Comparison of ENCODE assay signal across 1 cellular context in genomic region chr16:88763502-88764053, GRCh38.
A peak's percentile ranks its signal among the peaks of the same experiment; 100 is the strongest.
TF ChIP-seq lines count a peak whose summit lies in the region.

No MANE protein-coding gene starts in this region.

TF ChIP-seq in HepG2, 621 proteins besides CTCF, POLR2A, EP300 and RAD21 (continued from another document and continues in another):
- TF ChIP-seq REST (IDR thresholded peaks at IDR 0.05; ENCODE audit: borderline replicate concordance in 1 of 2, low read depth in 1 of 2, low read length in 2 of 2) (peak in 1 of 2 experiments; percentile 50; a peak in 1 of 4 replicates), RXRB (CRISPR knock-in tag; IDR thresholded peaks at IDR 0.05; ENCODE audit: borderline replicate concordance) (peak; percentile 95), CHD2 (IDR thresholded peaks at IDR 0.05; ENCODE audit: low read depth, low read length) (no peak), ZUFSP (CRISPR knock-in tag; IDR thresholded peaks at IDR 0.05; ENCODE audit: borderline replicate concordance) (no peak), ETS1 (CRISPR knock-in tag; IDR thresholded peaks at IDR 0.05) (no peak), ZNF879 (CRISPR knock-in tag; IDR thresholded peaks at IDR 0.05) (no peak), PRDM4 (CRISPR knock-in tag; IDR thresholded peaks at IDR 0.05; ENCODE audit: borderline replicate concordance) (no peak), SAP130 (CRISPR knock-in tag; IDR thresholded peaks at IDR 0.05; ENCODE audit: low read depth) (peak; percentile 99), STAT6 (CRISPR knock-in tag; IDR thresholded peaks at IDR 0.05; ENCODE audit: borderline replicate concordance) (peak; percentile 67; the same call in 1 of the 2 replicates), IRF9 (CRISPR knock-in tag; IDR thresholded peaks at IDR 0.05; ENCODE audit: borderline replicate concordance) (0 out of 2 replicates have a peak, but pooled peaks have one; percentile 19), ASH2L (IDR thresholded peaks at IDR 0.05; ENCODE audit: insufficient read length, low read depth, low read length) (peak; percentile 70), ARNTL (CRISPR knock-in tag; IDR thresholded peaks at IDR 0.05) (no peak), CBX5 (CRISPR knock-in tag; IDR thresholded peaks at IDR 0.05; ENCODE audit: borderline replicate concordance) (peak; percentile 96), ZNF746 (CRISPR knock-in tag; IDR thresholded peaks at IDR 0.05) (0 out of 2 replicates have a peak, but pooled peaks have one; percentile 54), ZNF276 (CRISPR knock-in tag; IDR thresholded peaks at IDR 0.05; ENCODE audit: low read depth) (no peak), MED13 (CRISPR knock-in tag; IDR thresholded peaks at IDR 0.05) (no peak), ARHGAP35 (CRISPR knock-in tag; IDR thresholded peaks at IDR 0.05; ENCODE audit: borderline replicate concordance) (peak; percentile 69; the same call in 1 of the 2 replicates), ATM (IDR thresholded peaks at IDR 0.05; ENCODE audit: borderline replicate concordance) (no peak), SYNCRIP (IDR thresholded peaks at IDR 0.05; ENCODE audit: insufficient read depth, low read depth, low read length) (no peak), ZNF501 (CRISPR knock-in tag; IDR thresholded peaks at IDR 0.05) (peak; percentile 69; the same call in 1 of the 2 replicates), LBX2 (CRISPR knock-in tag; IDR thresholded peaks at IDR 0.05; ENCODE audit: borderline replicate concordance) (no peak), DDIT3 (CRISPR knock-in tag; IDR thresholded peaks at IDR 0.05) (no peak; the same call in 1 of the 2 replicates), ZNF607 (CRISPR knock-in tag; IDR thresholded peaks at IDR 0.05; ENCODE audit: borderline replicate concordance) (0 out of 2 replicates have a peak, but pooled peaks have one; percentile 29), MLXIP (CRISPR knock-in tag; IDR thresholded peaks at IDR 0.05; ENCODE audit: borderline replicate concordance) (no peak), LRRFIP1 (CRISPR knock-in tag; conservative IDR thresholded peaks at IDR 0.05) (no peak), CEBPB (IDR thresholded peaks at IDR 0.05; ENCODE audit: borderline replicate concordance, low read depth, low read length) (no peak), ZBTB26 (CRISPR knock-in tag; IDR thresholded peaks at IDR 0.05; ENCODE audit: borderline replicate concordance) (peak; percentile 78), XBP1 (CRISPR knock-in tag; IDR thresholded peaks at IDR 0.05) (no peak), PCBP2 (optimal IDR thresholded peaks at IDR 0.05; ENCODE audit: low read depth, low read length, poor library complexity, severe bottlenecking) (no peak), CBFB (CRISPR knock-in tag; IDR thresholded peaks at IDR 0.05) (peak; percentile 94), SRY (CRISPR knock-in tag; IDR thresholded peaks at IDR 0.05) (no peak; the same call in 1 of the 2 replicates)
